Comparison of ENCODE assay signal across 2 cellular contexts in genomic region chr1:53447413-53447812, GRCh38.
TF ChIP-seq lines count a peak whose summit lies in the region.

No MANE protein-coding gene starts in this region.

TF ChIP-seq in IMR-90, 13 proteins besides CTCF, POLR2A, EP300 and RAD21:
- no peak for TF ChIP-seq MAFK (IDR thresholded peaks at IDR 0.05; ENCODE audit: low read depth, low read length)
- TF ChIP-seq, protein P1, sequence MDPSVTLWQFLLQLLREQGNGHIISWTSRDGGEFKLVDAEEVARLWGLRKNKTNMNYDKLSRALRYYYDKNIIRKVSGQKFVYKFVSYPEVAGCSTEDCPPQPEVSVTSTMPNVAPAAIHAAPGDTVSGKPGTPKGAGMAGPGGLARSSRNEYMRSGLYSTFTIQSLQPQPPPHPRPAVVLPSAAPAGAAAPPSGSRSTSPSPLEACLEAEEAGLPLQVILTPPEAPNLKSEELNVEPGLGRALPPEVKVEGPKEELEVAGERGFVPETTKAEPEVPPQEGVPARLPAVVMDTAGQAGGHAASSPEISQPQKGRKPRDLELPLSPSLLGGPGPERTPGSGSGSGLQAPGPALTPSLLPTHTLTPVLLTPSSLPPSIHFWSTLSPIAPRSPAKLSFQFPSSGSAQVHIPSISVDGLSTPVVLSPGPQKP (IDR thresholded peaks at IDR 0.05; ENCODE audit: borderline replicate concordance, low read depth, low read length) = no peak
- no peak for TF ChIP-seq MXI1 (IDR thresholded peaks at IDR 0.05; ENCODE audit: borderline replicate concordance, low read depth, low read length)
- TF ChIP-seq, protein P2, sequence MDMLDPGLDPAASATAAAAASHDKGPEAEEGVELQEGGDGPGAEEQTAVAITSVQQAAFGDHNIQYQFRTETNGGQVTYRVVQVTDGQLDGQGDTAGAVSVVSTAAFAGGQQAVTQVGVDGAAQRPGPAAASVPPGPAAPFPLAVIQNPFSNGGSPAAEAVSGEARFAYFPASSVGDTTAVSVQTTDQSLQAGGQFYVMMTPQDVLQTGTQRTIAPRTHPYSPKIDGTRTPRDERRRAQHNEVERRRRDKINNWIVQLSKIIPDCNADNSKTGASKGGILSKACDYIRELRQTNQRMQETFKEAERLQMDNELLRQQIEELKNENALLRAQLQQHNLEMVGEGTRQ (IDR thresholded peaks at IDR 0.05; ENCODE audit: low read depth, low read length) = no peak
- no peak for TF ChIP-seq CEBPB (IDR thresholded peaks at IDR 0.05; ENCODE audit: low read depth, low read length)
- no peak for TF ChIP-seq SMC3 (IDR thresholded peaks at IDR 0.05; ENCODE audit: low read depth, low read length)
- no peak for TF ChIP-seq RCOR1 (IDR thresholded peaks at IDR 0.05; ENCODE audit: insufficient replicate concordance, low read length)
- TF ChIP-seq CHD1 (IDR thresholded peaks at IDR 0.05; ENCODE audit: low read depth, low read length) = no peak
- TF ChIP-seq BHLHE40 (IDR thresholded peaks at IDR 0.05; ENCODE audit: low read depth, low read length) = no peak
- no peak for TF ChIP-seq NFE2L2 (IDR thresholded peaks at IDR 0.05; ENCODE audit: low read depth, low read length)
- no peak for TF ChIP-seq RFX5 (IDR thresholded peaks at IDR 0.05; ENCODE audit: low read depth, low read length)
- no peak for TF ChIP-seq MAZ (IDR thresholded peaks at IDR 0.05; ENCODE audit: borderline replicate concordance, low read depth, low read length)
- TF ChIP-seq FOS (IDR thresholded peaks at IDR 0.05; ENCODE audit: low read depth, low read length) = no peak

TF ChIP-seq in H1, 55 proteins besides CTCF, POLR2A, EP300 and RAD21:
- no peak for TF ChIP-seq RFX5 (IDR thresholded peaks at IDR 0.05; ENCODE audit: borderline replicate concordance, low read depth, low read length)
